25 cellular contexts compared by ENCODE assay signal in the genomic region with DNA sequence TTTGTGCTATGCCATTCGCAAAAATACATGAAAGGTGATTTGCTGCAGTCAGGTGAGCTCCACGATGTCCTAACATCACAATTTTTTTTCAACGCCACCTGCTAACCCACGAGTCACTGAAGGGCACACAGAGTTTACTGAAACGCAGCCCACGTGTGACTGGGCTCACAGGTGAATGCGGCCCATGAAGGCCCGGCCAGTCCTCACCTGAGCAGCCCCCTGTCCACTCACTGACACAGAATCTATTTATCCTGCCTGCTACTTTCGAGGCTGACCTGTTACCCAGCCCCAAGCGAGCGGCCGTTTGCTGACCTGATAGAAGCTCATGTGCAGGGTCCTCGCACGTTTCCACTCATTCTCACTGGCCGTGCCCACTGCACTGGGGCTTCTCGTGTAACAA.
"Had no signal": no experiment of that assay in that cellular context is flagged by ENCODE, and none has a peak within 500 bp of the region (broad histone marks: within the 10 kb centered on the region; RNA-seq: fewer than 3 reads in every experiment).

No MANE protein-coding gene starts in this region.

- ATAC-seq: activated naive CD4-positive, alpha-beta T cell treated with anti-CD3 and anti-CD28 coated beads, Interleukin-2, amount 50 U/mL, for 72 hours; activated naive CD8-positive, alpha-beta T cell treated with anti-CD3 and anti-CD28 coated beads, Interleukin-2, amount 50 U/mL, for 24 hours; body of pancreas had no signal

- FAIRE-seq: bronchial epithelial cell, TTC549 had no signal

- DNase-seq: activated B cell treated with CpG ODN at 0.5 μM for 24 hours; activated CD4-positive, alpha-beta T cell treated with anti-CD3 and anti-CD28 coated beads for 1 hour; activated CD4-positive, alpha-beta T cell treated with anti-CD3 and anti-CD28 coated beads, Interleukin-2, amount 10 ng/mL, durations not matched to agents 24 days and 14 days; activated CD4-positive, alpha-beta T cell treated with anti-CD3 and anti-CD28 coated beads, Interleukin-2, amount 50 U/mL, for 48 hours; activated naive CD4-positive, alpha-beta T cell treated with Interleukin-2 at 50 U/mL for 16 hours; activated naive CD8-positive, alpha-beta T cell treated with anti-CD3 and anti-CD28 coated beads, Interleukin-2, amount 50 U/mL, for 24 hours; activated T-cell treated with anti-CD3 and anti-CD28 coated beads, Interleukin-2, amount 50 U/mL, for 1 hour; amniotic stem cell; body of pancreas; NCI-H1092 treated with DMSO at 0.1 percent for 48 hours; NCI-H1417 treated with DMSO at 0.1 percent for 48 hours; NCI-H1694 treated with DMSO at 0.1 percent for 48 hours; NCI-H2029 treated with DMSO at 0.1 percent for 48 hours; NK-92 treated with Interleukin-12 subunit alpha and Interleukin-12 subunit beta, amount 100 ng/mL, for 24 hours; OCI-M1; SHP77; T-helper 17 cell; T1000 had no signal

- H3K4me2 ChIP-seq: KMS-11 had no signal

- H3K9ac ChIP-seq: KMS-11 had no signal

- H3K4me3 ChIP-seq: ascending aorta, body of pancreas, Peyer's patch had no signal

- H3K9me3 ChIP-seq: ascending aorta, body of pancreas, Peyer's patch had no signal

- H3K27me3 ChIP-seq: ascending aorta, body of pancreas, Peyer's patch had no signal

- H3K27ac ChIP-seq: ascending aorta, body of pancreas, KMS-11, Peyer's patch, RWPE1 had no signal

- H3K36me3 ChIP-seq: ascending aorta, Peyer's patch had no signal

- H3K4me1 ChIP-seq: ascending aorta, body of pancreas, Peyer's patch had no signal
